Comparison of ENCODE assay signal across 10 cellular contexts in genomic region chr12:1205512-1206060, GRCh38.
DNase-seq lines count a peak whose midpoint lies in the region; ATAC-seq and TF ChIP-seq lines count a peak whose summit lies in the region.
"Had no signal": no experiment of that assay in that cellular context is flagged by ENCODE, and none has a peak within 500 bp of the region (broad histone marks: within the 10 kb centered on the region; RNA-seq: fewer than 3 reads in every experiment).

No MANE protein-coding gene starts in this region.

- POLR2A ChIA-PET in naive thymus-derived CD4-positive, alpha-beta T cell (lab: Charles Lee) = interaction anchor here (0.6 to 1.6 kb wide), 4 partner anchors 10 to 396 kb away, joined by 3 to 5 read pairs (median 4); no protein-coding TSS in a partner anchor

- H3K9me3 Mint-ChIP-seq in activated T-cell treated with anti-CD3 and anti-CD28 coated beads, Interleukin-2, amount 50 U/mL, for 72 hours = no peaks in the 10 kb centered on the region
- no peaks in the 10 kb centered on the region for H3K9me3 Mint-ChIP-seq in naive thymus-derived CD4-positive, alpha-beta T cell
- H3K9me3 Mint-ChIP-seq: nephron had no signal

- peaks cover 0 to 37% (median 21%) of the 10 kb centered on the region in 4 donors for H3K4me1 ChIP-seq in stomach
- peaks cover 4 to 15% of the 10 kb centered on the region in 2 donors for H3K4me1 ChIP-seq in naive thymus-derived CD4-positive, alpha-beta T cell (ENCODE audit: control insufficient read depth in 2 of 2, insufficient read depth in 2 of 2, low read length in 2 of 2)

- no peaks in the 10 kb centered on the region for H3K36me3 Mint-ChIP-seq in activated T-cell treated with anti-CD3 and anti-CD28 coated beads, Interleukin-2, amount 50 U/mL, for 72 hours (ENCODE audit: insufficient read depth in 2 of 2)
- H3K36me3 Mint-ChIP-seq in T-helper 17 cell (ENCODE audit: low read depth) = peaks cover 4% of the 10 kb centered on the region
- H3K36me3 Mint-ChIP-seq in naive thymus-derived CD4-positive, alpha-beta T cell = peaks cover 0 to 24% (median 7%) of the 10 kb centered on the region in 5 donors

- DNase-seq in activated T-cell treated with anti-CD3 and anti-CD28 coated beads, Interleukin-2, amount 50 U/mL, for 72 hours = no peak
- DNase-seq in activated T-cell treated with anti-CD3 and anti-CD28 coated beads for 4 hours (no peak), OCI-M1 (lab: John Stamatoyannopoulos, UW) (peak; percentile 58), fibroblast of peridontal ligament (ENCODE audit: extremely low read depth) (peak; percentile 57), stomach (no peak), T-helper 17 cell (no peak), inferior parietal cortex (ENCODE audit: extremely low spot score) (no peak)
- DNase-seq in naive thymus-derived CD4-positive, alpha-beta T cell = no peak
- DNase-seq: NCI-H2029 had no signal

- CTCF ChIA-PET in naive thymus-derived CD4-positive, alpha-beta T cell (lab: Charles Lee) = interaction anchor here (1.1 kb wide), 1 partner anchor 87 kb away, joined by 4 read pairs; no protein-coding TSS in a partner anchor

- no peak for ATAC-seq in activated T-cell treated with anti-CD3 and anti-CD28 coated beads, Interleukin-2, amount 50 U/mL, for 72 hours (replicated peaks in 1 of 2)
- no peak for ATAC-seq in T-helper 17 cell
- no peak for ATAC-seq in naive thymus-derived CD4-positive, alpha-beta T cell

- no peak overlapping the region for H3K27ac Mint-ChIP-seq in activated T-cell treated with anti-CD3 and anti-CD28 coated beads, Interleukin-2, amount 50 U/mL, for 72 hours
- H3K27ac Mint-ChIP-seq in T-helper 17 cell = no peak overlapping the region
- H3K27ac Mint-ChIP-seq in naive thymus-derived CD4-positive, alpha-beta T cell = peak overlapping the region in 2 of 9 donors; percentile 74 to 80

- peak overlapping the region in 3 of 5 donors; percentile 6 to 76 (median 67) for H3K27ac ChIP-seq in stomach
- H3K27ac ChIP-seq in naive thymus-derived CD4-positive, alpha-beta T cell (ENCODE audit: low read depth, low read length) = no peak overlapping the region

- H3K4me1 Mint-ChIP-seq in activated T-cell treated with anti-CD3 and anti-CD28 coated beads, Interleukin-2, amount 50 U/mL, for 72 hours (ENCODE audit: low read depth) = peaks cover 11% of the 10 kb centered on the region
- peaks cover 7% of the 10 kb centered on the region for H3K4me1 Mint-ChIP-seq in T-helper 17 cell
- peaks cover 5 to 17% (median 10%) of the 10 kb centered on the region in 7 donors for H3K4me1 Mint-ChIP-seq in naive thymus-derived CD4-positive, alpha-beta T cell

- no peak for TF ChIP-seq POLR2A in stomach (IDR thresholded peaks at IDR 0.05)

- no peak for TF ChIP-seq CTCF in stomach (IDR thresholded peaks at IDR 0.05)

- no peak overlapping the region for H3K4me3 ChIP-seq in stomach
- no peak overlapping the region for H3K4me3 ChIP-seq in naive thymus-derived CD4-positive, alpha-beta T cell (ENCODE audit: low read length)

- H3K36me3 ChIP-seq in stomach = no peaks in the 10 kb centered on the region
- H3K36me3 ChIP-seq in naive thymus-derived CD4-positive, alpha-beta T cell (ENCODE audit: control insufficient read depth in 2 of 3, insufficient read depth in 3 of 3, low read length in 3 of 3) = no peaks in the 10 kb centered on the region

- TF ChIP-seq EP300 in stomach (IDR thresholded peaks at IDR 0.05) = no peak

- H3K27me3 Mint-ChIP-seq in activated T-cell treated with anti-CD3 and anti-CD28 coated beads, Interleukin-2, amount 50 U/mL, for 72 hours (ENCODE audit: low read depth) = no peaks in the 10 kb centered on the region
- no peaks in the 10 kb centered on the region for H3K27me3 Mint-ChIP-seq in T-helper 17 cell
- no peaks in the 10 kb centered on the region for H3K27me3 Mint-ChIP-seq in naive thymus-derived CD4-positive, alpha-beta T cell

- H3K27me3 ChIP-seq in stomach = no peaks in the 10 kb centered on the region
- no peaks in the 10 kb centered on the region for H3K27me3 ChIP-seq in naive thymus-derived CD4-positive, alpha-beta T cell (ENCODE audit: control insufficient read depth in 2 of 2, insufficient read depth in 2 of 2, low read length in 2 of 2)

- H3K4me3 Mint-ChIP-seq in activated T-cell treated with anti-CD3 and anti-CD28 coated beads, Interleukin-2, amount 50 U/mL, for 72 hours = peak overlapping the region; percentile 15 to 41
- H3K4me3 Mint-ChIP-seq in T-helper 17 cell = no peak overlapping the region
- H3K4me3 Mint-ChIP-seq in naive thymus-derived CD4-positive, alpha-beta T cell = peak overlapping the region in 1 of 10 donors; percentile 69
- H3K4me3 Mint-ChIP-seq: nephron had no signal

- intact Hi-C loops in stomach (cut with DNase I; ENCODE audit: low total_unique reads) = no loop called here
- intact Hi-C loops in naive thymus-derived CD4-positive, alpha-beta T cell (cut with micrococcal nuclease) = loop anchor here (2.0 to 10.0 kb wide), 2 partner anchors 399 kb away; no protein-coding TSS in a partner anchor

- H3K9me3 ChIP-seq in stomach = no peaks in the 10 kb centered on the region
- no peaks in the 10 kb centered on the region for H3K9me3 ChIP-seq in T-helper 17 cell (ENCODE audit: control insufficient read depth, low read length, poor library complexity, severe bottlenecking)
- H3K9me3 ChIP-seq in naive thymus-derived CD4-positive, alpha-beta T cell (ENCODE audit: control insufficient read depth in 2 of 3, low read length in 3 of 3) = no peaks in the 10 kb centered on the region

- WGBS in stomach, 5 donors = 57 to 68% (median 62%) methylated on average over 4 of the region's 4 CpGs

Comparison
In these comparisons a context has a peak if more than half of its experiments do, and no peak if none do; other contexts are left out.
1. DNase-seq: peak in OCI-M1 (single experiment) and fibroblast of peridontal ligament (single experiment); none in activated T-cell treated with anti-CD3 and anti-CD28 coated beads, Interleukin-2, amount 50 U/mL, for 72 hours (0 of 2), activated T-cell treated with anti-CD3 and anti-CD28 coated beads for 4 hours (single experiment), stomach (single experiment), T-helper 17 cell (0 of 3), naive thymus-derived CD4-positive, alpha-beta T cell (0 of 9) and inferior parietal cortex (single experiment).